Comparison of ENCODE assay signal across 9 cellular contexts in the genomic region with DNA sequence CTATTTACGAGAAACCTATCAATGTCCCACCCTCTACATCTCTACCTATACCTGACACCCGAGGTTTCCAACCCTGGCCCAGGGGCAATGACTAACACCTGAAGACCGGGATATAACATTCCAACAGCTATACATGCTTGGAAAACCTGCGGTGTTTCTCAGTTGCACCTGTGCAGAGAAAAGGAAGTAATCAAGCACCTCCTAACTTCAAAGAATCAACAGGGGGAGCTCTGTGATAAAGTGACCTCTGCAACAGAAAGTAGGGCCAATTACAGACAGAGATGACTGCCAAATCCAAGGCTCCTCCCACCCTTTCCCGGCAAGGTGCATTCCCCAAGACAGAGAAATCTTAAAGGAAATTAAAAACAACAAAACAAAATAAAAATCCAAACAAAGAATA. TPM values are rescaled to one million over a fixed set of nuclear protein-coding genes. Genes with fewer than 3 reads are reported as not detected.
A peak's percentile ranks its signal among the peaks of the same experiment; 100 is the strongest.
DNase-seq lines count a peak whose midpoint lies in the region; ATAC-seq and TF ChIP-seq lines count a peak whose summit lies in the region.
"Had no signal": no experiment of that assay in that cellular context is flagged by ENCODE, and none has a peak within 500 bp of the region (broad histone marks: within the 10 kb centered on the region; RNA-seq: fewer than 3 reads in every experiment).

No MANE protein-coding gene starts in this region.

- peak overlapping the region; percentile 21 for H3K27ac Mint-ChIP-seq in Calu3 (ENCODE audit: unreplicated experiment)
- peak overlapping the region; percentile 7 to 80 for H3K27ac Mint-ChIP-seq in T-cell

- no peak for TF ChIP-seq POLR2A in stomach (IDR thresholded peaks at IDR 0.05)

- CTCF ChIA-PET in Calu3 (lab: Charles Lee) (interaction anchor here (0.7 to 2.2 kb wide), 18 partner anchors 8 to 177 kb away, joined by 3 to 22 read pairs (median 4); partner anchors contain the start of gene CCDC6), T-cell (lab: Charles Lee) (interaction anchor here (0.7 to 2.8 kb wide), 8 partner anchors 34 to 903 kb away, joined by 3 to 30 read pairs (median 4); partner anchors contain the start of gene CCDC6 (in 2 of the 2))

- H3K27me3 Mint-ChIP-seq in Calu3 (ENCODE audit: unreplicated experiment) (no peaks in the 10 kb centered on the region), T-cell (no peaks in the 10 kb centered on the region)

- H3K9me3 ChIP-seq in heart right ventricle (no peaks in the 10 kb centered on the region), stomach (no peaks in the 10 kb centered on the region)

- WGBS in heart right ventricle, 2 donors, result 45 to 48% methylated on average over 5 of the region's 5 CpGs
- WGBS in stomach, 5 donors, result 19 to 50% (median 23%) methylated on average over 5 of the region's 5 CpGs

- H3K4me3 ChIP-seq in heart right ventricle (no peak overlapping the region), stomach (no peak overlapping the region)

- H3K27me3 ChIP-seq in heart right ventricle (no peaks in the 10 kb centered on the region), stomach (no peaks in the 10 kb centered on the region)

- intact Hi-C loops in Calu3 (cut with micrococcal nuclease; ENCODE audit: unreplicated experiment) (loop anchor here (1.0 kb wide), 2 partner anchors 42 to 167 kb away; no protein-coding TSS in a partner anchor), heart right ventricle (cut with DNase I) (loop anchor here in 6 of 10 donors (2.0 to 10.0 kb wide), 5 partner anchors 42 to 180 kb away; partner anchors contain the start of gene CCDC6 (in 5 of the 6)), stomach (cut with DNase I; ENCODE audit: low total_unique reads) (no loop called here)

- H3K4me1 Mint-ChIP-seq in Calu3 (ENCODE audit: low read depth, unreplicated experiment) (peaks cover 63% of the 10 kb centered on the region), T-cell (peaks cover 65 to 79% (median 69%) of the 10 kb centered on the region in 3 donors)

- H3K36me3 Mint-ChIP-seq in Calu3 (ENCODE audit: insufficient read depth, unreplicated experiment) (peaks cover 30% of the 10 kb centered on the region), T-cell (peaks cover 17% of the 10 kb centered on the region)

- peak overlapping the region; percentile 33 for H3K4me3 Mint-ChIP-seq in Calu3 (ENCODE audit: low read depth, unreplicated experiment)
- H3K4me3 Mint-ChIP-seq in T-cell, result peak overlapping the region in 2 of 3 donors; percentile 29 to 60
- H3K4me3 Mint-ChIP-seq: nephron had no signal

- peak overlapping the region in 1 of 10 donors; percentile 25 for H3K27ac ChIP-seq in heart right ventricle
- peak overlapping the region; percentile 13 to 55 (median 38) for H3K27ac ChIP-seq in stomach

- H3K36me3 ChIP-seq in heart right ventricle (no peaks in the 10 kb centered on the region), stomach (no peaks in the 10 kb centered on the region)

- TF ChIP-seq CTCF in Calu3 (IDR thresholded peaks at IDR 0.05; ENCODE audit: unreplicated experiment) (peak; percentile 72), heart right ventricle (IDR thresholded peaks at IDR 0.05) (peak in 7 of 9 donors; percentile 38 to 68 (median 51)), stomach (IDR thresholded peaks at IDR 0.05) (peak in 5 of 7 experiments; percentile 7 to 65 (median 28))

- no peak for TF ChIP-seq EP300 in stomach (IDR thresholded peaks at IDR 0.05)

- POLR2A ChIA-PET in T-cell (lab: Charles Lee), result no interaction called here

- DNase-seq in Calu3, result peak; percentile 71
- DNase-seq in T-cell, result no peak
- peak in 1 of 2 donors; percentile 40 for DNase-seq in heart right ventricle
- DNase-seq in stomach, result peak; percentile 65
- DNase-seq in stimulated activated CD4-positive, alpha-beta T cell treated with anti-CD3 and anti-CD28 coated beads, Interleukin-4, amount 100 ng/mL, for 1 hour, result no peak
- no peak for DNase-seq in activated CD8-positive, alpha-beta memory T cell treated with anti-CD3 and anti-CD28 coated beads for 24 hours

- BruUV-seq in Calu3 (replicated peaks; lab: Mats Ljungman, UMichigan), result no TSS peak

- ATAC-seq in GM18907 (IDR thresholded peaks at IDR 0.05; ENCODE audit: unreplicated experiment) (peak; percentile 80), HG03175 (IDR thresholded peaks at IDR 0.05; ENCODE audit: unreplicated experiment) (peak; percentile 74), T-cell (replicated peaks in 1 of 4) (peak in 3 of 4 experiments; percentile 23 to 69 (median 65)), heart right ventricle (peak; percentile 67 to 88 (median 76))

- H3K4me1 ChIP-seq in heart right ventricle (peaks cover 0 to 45% (median 20%) of the 10 kb centered on the region in 9 donors), stomach (peaks cover 27 to 58% (median 38%) of the 10 kb centered on the region in 4 donors)

- H3K9me3 Mint-ChIP-seq in Calu3 (ENCODE audit: low read depth, unreplicated experiment) (no peaks in the 10 kb centered on the region), T-cell (no peaks in the 10 kb centered on the region)

RNA-seq across cellular contexts. Expression of gene CCDC6, which starts 41.3 kb away (rescaled TPM):
- total RNA-seq in Calu3 (2022), result 111 and 115 TPM in 2 replicates
- 10 to 100 TPM; 16.5 to 26.1 (median 20.1) TPM for total RNA-seq in T-cell
- 10 to 100 TPM; 13.7 to 22.8 (median 17.4) TPM for total RNA-seq in heart right ventricle
- 1 to 10 TPM; 4.4 to 8.6 TPM for polyA plus RNA-seq in heart right ventricle
- 10 to 100 TPM; 13.9 to 56.0 (median 33.0) TPM for total RNA-seq in stomach
- 10 to 100 TPM; 12.5 to 14.8 (median 14.2) TPM for polyA plus RNA-seq in stomach

Comparison
In these comparisons a context has a peak if more than half of its experiments do, and no peak if none do; other contexts are left out.
1. DNase-seq: peak in Calu3 (single experiment) and stomach (single experiment); none in T-cell (0 of 34), stimulated activated CD4-positive, alpha-beta T cell treated with anti-CD3 and anti-CD28 coated beads, Interleukin-4, amount 100 ng/mL, for 1 hour (single experiment) and activated CD8-positive, alpha-beta memory T cell treated with anti-CD3 and anti-CD28 coated beads for 24 hours (single experiment).
2. Peak in every context shown above with its lines, with median percentiles within 50 percentile points of each other: CTCF ChIP-seq and ATAC-seq.